ENCODE assay signal across 31 cellular contexts in genomic region chr13:28325022-28325421, GRCh38.
DNase-seq lines count a peak whose midpoint lies in the region; ATAC-seq, FAIRE-seq and TF ChIP-seq lines count a peak whose summit lies in the region.
"Had no signal": no experiment of that assay in that cellular context is flagged by ENCODE, and none has a peak within 500 bp of the region (broad histone marks: within the 10 kb centered on the region; RNA-seq: fewer than 3 reads in every experiment).

No MANE protein-coding gene starts in this region.

- no peak for TF ChIP-seq POLR2A in gastrocnemius medialis (IDR thresholded peaks at IDR 0.05)

- H3K9me3 ChIP-seq in gastrocnemius medialis = no peaks in the 10 kb centered on the region
- no peaks in the 10 kb centered on the region for H3K9me3 ChIP-seq in small intestine (ENCODE audit: control insufficient read depth, low read depth)
- H3K9me3 ChIP-seq: Caco-2, neutrophil, prostate gland, sigmoid colon, suprapubic skin, upper lobe of right lung had no signal

- WGBS in small intestine, 3 donors = 49 to 91% (median 80%) methylated on average over 2 of the region's 2 CpGs

- no peaks in the 10 kb centered on the region for H3K36me3 ChIP-seq in gastrocnemius medialis
- H3K36me3 ChIP-seq in small intestine (ENCODE audit: control insufficient read depth in 2 of 2, insufficient read depth in 2 of 2, low read length in 2 of 2) = no peaks in the 10 kb centered on the region
- H3K36me3 ChIP-seq: neutrophil, prostate gland, sigmoid colon, suprapubic skin, upper lobe of right lung had no signal

- H3K4me3 Mint-ChIP-seq in WTC11 (no peak overlapping the region), osteocyte (ENCODE audit: unreplicated experiment) (no peak overlapping the region)
- H3K4me3 Mint-ChIP-seq: activated CD4-positive, alpha-beta memory T cell treated with anti-CD3 and anti-CD28 coated beads for 36 hours had no signal

- H3K4me1 Mint-ChIP-seq in WTC11 (peaks cover 19% of the 10 kb centered on the region), osteocyte (ENCODE audit: unreplicated experiment) (peaks cover 36% of the 10 kb centered on the region)

- intact Hi-C loops in gastrocnemius medialis (cut with DNase I; ENCODE audit: low total_unique reads) = loop anchor here (5.0 kb wide), 1 partner anchor 167 kb away; no protein-coding TSS in a partner anchor

- H3K27me3 ChIP-seq in gastrocnemius medialis (no peaks in the 10 kb centered on the region), small intestine (ENCODE audit: control insufficient read depth in 2 of 2, insufficient read depth in 2 of 2, low read length in 2 of 2) (no peaks in the 10 kb centered on the region)
- H3K27me3 ChIP-seq: sigmoid colon, suprapubic skin, upper lobe of right lung had no signal

- peak overlapping the region; percentile 33 to 73 (median 58) for H3K27ac ChIP-seq in gastrocnemius medialis
- H3K27ac ChIP-seq in small intestine (ENCODE audit: low read depth in 1 of 2, low read length in 1 of 2) = no peak overlapping the region
- H3K27ac ChIP-seq: C4-2B, neutrophil, prostate gland, sigmoid colon, suprapubic skin, upper lobe of right lung had no signal

- H3K27me3 Mint-ChIP-seq in WTC11 (ENCODE audit: low read depth) = no peaks in the 10 kb centered on the region
- H3K27me3 Mint-ChIP-seq in osteocyte (ENCODE audit: unreplicated experiment) = no peaks in the 10 kb centered on the region
- H3K27me3 Mint-ChIP-seq: naive B cell had no signal

- CTCF ChIA-PET in WTC11 (lab: Charles Lee) = interaction anchor here (0.6 to 1.6 kb wide), 6 partner anchors 10 to 472 kb away, joined by 3 to 13 read pairs (median 3); no protein-coding TSS in a partner anchor

- H3K4me1 ChIP-seq in gastrocnemius medialis = peaks cover 0 to 4% of the 10 kb centered on the region in 2 donors
- no peaks in the 10 kb centered on the region for H3K4me1 ChIP-seq in small intestine (ENCODE audit: control insufficient read depth in 2 of 2, insufficient read depth in 1 of 2, low read depth in 1 of 2, low read length in 1 of 2)
- H3K4me1 ChIP-seq: prostate gland had no signal

- in situ Hi-C loops in gastrocnemius medialis (cut with MboI; ENCODE audit: low sequenced_read_pairs in 4 of 4) = loop anchor here in 3 of 4 donors (10.0 to 25.0 kb wide), 3 partner anchors 310 to 470 kb away; no protein-coding TSS in a partner anchor

- DNase-seq in GM03348 (ENCODE audit: low spot score) = peak; percentile 27
- no peak for DNase-seq in WTC11 (ENCODE audit: low spot score)
- DNase-seq in fibroblast of the aortic adventitia (ENCODE audit: low read depth) = peak; percentile 50
- DNase-seq in gastrocnemius medialis = no peak
- DNase-seq in small intestine = no peak
- DNase-seq in osteocyte (ENCODE audit: extremely low spot score, unreplicated experiment) = no peak
- DNase-seq in cortex of kidney (lab: John Stamatoyannopoulos, UW) = no peak
- DNase-seq: activated CD4-positive, alpha-beta memory T cell treated with anti-CD3 and anti-CD28 coated beads for 36 hours; activated CD4-positive, CD25-positive, alpha-beta regulatory T cell treated with anti-CD3 and anti-CD28 coated beads, Interleukin-2, amount 50 U/mL, for 72 hours; activated CD8-positive, alpha-beta memory T cell treated with anti-CD3 and anti-CD28 coated beads, Interleukin-2, amount 50 U/mL, for 4 hours; activated naive CD4-positive, alpha-beta T cell; Caco-2; GDM1; GOT3; islet precursor cell; midbrain; naive B cell; NCI-H1092 treated with DMSO at 0.1 percent for 48 hours; NCI-H187; NCI-H526 treated with DMSO at 0.1 percent for 48 hours; SHP77 treated with DMSO at 0.1 percent for 48 hours; sigmoid colon; upper lobe of right lung had no signal

- H3K9me3 Mint-ChIP-seq in WTC11 (no peaks in the 10 kb centered on the region), osteocyte (ENCODE audit: unreplicated experiment) (no peaks in the 10 kb centered on the region)
- H3K9me3 Mint-ChIP-seq: activated CD4-positive, alpha-beta memory T cell treated with anti-CD3 and anti-CD28 coated beads for 36 hours; naive B cell had no signal

- ATAC-seq in WTC11 = no peak
- peak in 1 of 2 donors; percentile 30 for ATAC-seq in gastrocnemius medialis
- no peak for ATAC-seq in HG02840 (IDR thresholded peaks at IDR 0.05; ENCODE audit: low FRiP score, unreplicated experiment)
- ATAC-seq: Panc1 had no signal

- H3K4me3 ChIP-seq in fibroblast of the aortic adventitia (ENCODE audit: low read depth, low read length) (no peak overlapping the region), gastrocnemius medialis (no peak overlapping the region), small intestine (ENCODE audit: low read depth in 1 of 2, low read length in 2 of 2) (no peak overlapping the region)
- H3K4me3 ChIP-seq: K562, prostate gland, sigmoid colon, suprapubic skin, upper lobe of right lung had no signal

- H3K27ac Mint-ChIP-seq in WTC11 (peak overlapping the region; percentile 3; the same call in 1 of the 2 replicates), osteocyte (ENCODE audit: unreplicated experiment) (no peak overlapping the region)
- H3K27ac Mint-ChIP-seq: activated CD4-positive, alpha-beta memory T cell treated with anti-CD3 and anti-CD28 coated beads for 36 hours had no signal

- H3K36me3 Mint-ChIP-seq in WTC11 (peaks cover 33% of the 10 kb centered on the region), osteocyte (ENCODE audit: unreplicated experiment) (no peaks in the 10 kb centered on the region)
- H3K36me3 Mint-ChIP-seq: activated CD4-positive, alpha-beta memory T cell treated with anti-CD3 and anti-CD28 coated beads for 36 hours; naive B cell had no signal

- POLR2A ChIA-PET in WTC11 (lab: Charles Lee) = no interaction called here

- no peak for TF ChIP-seq CTCF in WTC11 (IDR thresholded peaks at IDR 0.05)
- no peak for TF ChIP-seq CTCF in fibroblast of the aortic adventitia (IDR thresholded peaks at IDR 0.05; ENCODE audit: insufficient read depth, low read length)
- TF ChIP-seq CTCF in gastrocnemius medialis (IDR thresholded peaks at IDR 0.05 in 4 of 5, conservative IDR thresholded peaks at IDR 0.05 in 1 of 5) = no peak
- TF ChIP-seq CTCF in osteocyte (IDR thresholded peaks at IDR 0.05) = no peak

- FAIRE-seq in small intestine (lab: Jason Lieb, UNC) = no peak
- FAIRE-seq: HTR-8/SVneo, K562 had no signal

TF ChIP-seq in WTC11, 78 proteins besides CTCF, POLR2A, EP300 and RAD21 (continues in another document):
- no peak for TF ChIP-seq SMAD4 (CRISPR knock-in tag; IDR thresholded peaks at IDR 0.05)
- no peak for TF ChIP-seq MLX (CRISPR knock-in tag; IDR thresholded peaks at IDR 0.05)
- no peak for TF ChIP-seq JAZF1 (CRISPR knock-in tag; IDR thresholded peaks at IDR 0.05)
- TF ChIP-seq STAT6 (CRISPR knock-in tag; conservative IDR thresholded peaks at IDR 0.05; ENCODE audit: low read depth) = no peak
- TF ChIP-seq TP53 (CRISPR knock-in tag; IDR thresholded peaks at IDR 0.05) = no peak
- no peak for TF ChIP-seq FOXP1 (CRISPR knock-in tag; IDR thresholded peaks at IDR 0.05; ENCODE audit: borderline replicate concordance)
- TF ChIP-seq FOXP4 (CRISPR knock-in tag; IDR thresholded peaks at IDR 0.05) = no peak
- TF ChIP-seq GRHL2 (CRISPR knock-in tag; IDR thresholded peaks at IDR 0.05; ENCODE audit: insufficient replicate concordance, severe bottlenecking) = no peak
- no peak for TF ChIP-seq SP1 (CRISPR knock-in tag; conservative IDR thresholded peaks at IDR 0.05)
- TF ChIP-seq MAX (CRISPR knock-in tag; IDR thresholded peaks at IDR 0.05) = no peak
- TF ChIP-seq TCF7 (CRISPR knock-in tag; IDR thresholded peaks at IDR 0.05; ENCODE audit: low read depth) = no peak

Comparison
In these comparisons a context has a peak if more than half of its experiments do, and no peak if none do; other contexts are left out.
1. DNase-seq: peak in GM03348 (single experiment) and fibroblast of the aortic adventitia (single experiment); none in WTC11 (single experiment), gastrocnemius medialis (0 of 2), small intestine (single experiment), osteocyte (single experiment) and cortex of kidney (single experiment).
2. H3K27ac ChIP-seq: peak in gastrocnemius medialis (4 of 4); none in small intestine (0 of 2).